ENCODE assay signal across 9 cellular contexts in genomic region chr14:68790656-68791077, GRCh38. TPM values are rescaled to one million over a fixed set of nuclear protein-coding genes. Genes with fewer than 3 reads are reported as not detected.
A peak's percentile ranks its signal among the peaks of the same experiment; 100 is the strongest.
DNase-seq lines count a peak whose midpoint lies in the region; ATAC-seq and TF ChIP-seq lines count a peak whose summit lies in the region.
"Had no signal": no experiment of that assay in that cellular context is flagged by ENCODE, and none has a peak within 500 bp of the region (broad histone marks: within the 10 kb centered on the region; RNA-seq: fewer than 3 reads in every experiment).

No MANE protein-coding gene starts in this region.

- dilution Hi-C loops in mammary epithelial cell (cut with HindIII; ENCODE audit: low sequenced_read_pairs) = no loop called here

- H3K9me3 ChIP-seq in mammary epithelial cell (replicated peaks; ENCODE audit: insufficient read depth, low read length) (no peaks in the 10 kb centered on the region), mesodermal cell (ENCODE audit: control insufficient read depth, low read length) (no peaks in the 10 kb centered on the region), thoracic aorta (no peaks in the 10 kb centered on the region)

- H3K36me3 Mint-ChIP-seq in T-helper 2 cell treated with Interferon-gamma antibody and Interleukin-4, amounts not matched to agents 5 μg/mL and 100 μg/mL, for 36 hours (ENCODE audit: low read depth) = peaks cover 52% of the 10 kb centered on the region

- 0% methylated on average over 5 of the region's 8 CpGs for WGBS in mammary epithelial cell (ENCODE audit: low coverage, missing lambda C conversion rate)
- WGBS in mesodermal cell (ENCODE audit: insufficient coverage in 2 of 2), 2 experiments = 19 to 27% methylated on average over 6 to 7 of the region's 8 CpGs

- no peaks in the 10 kb centered on the region for H3K27me3 Mint-ChIP-seq in T-helper 2 cell treated with Interferon-gamma antibody and Interleukin-4, amounts not matched to agents 5 μg/mL and 100 μg/mL, for 36 hours (ENCODE audit: low read depth)

- peak overlapping the region; percentile 99 for H3K9ac ChIP-seq in mammary epithelial cell (ENCODE audit: insufficient read depth, low read length)

- H3K9me3 Mint-ChIP-seq in T-helper 2 cell treated with Interferon-gamma antibody and Interleukin-4, amounts not matched to agents 5 μg/mL and 100 μg/mL, for 36 hours = no peaks in the 10 kb centered on the region

- peaks cover 71% of the 10 kb centered on the region for H3K79me2 ChIP-seq in mammary epithelial cell (ENCODE audit: insufficient read depth, low read length)

- H3K4me2 ChIP-seq in mammary epithelial cell (ENCODE audit: insufficient read depth, low read depth, low read length) = peak overlapping the region; percentile 88

- CTCF ChIA-PET in GM10248 (lab: Yijun Ruan, JAX) (interaction anchor here (0.7 to 6.6 kb wide), 14 partner anchors 11 to 854 kb away, joined by 3 to 84 read pairs (median 4); no protein-coding TSS in a partner anchor), mammary epithelial cell (lab: Charles Lee; ENCODE audit: low non-redundant PET) (no interaction called here)

- H3K27me3 ChIP-seq in mammary epithelial cell (ENCODE audit: insufficient read depth, low read length) (no peaks in the 10 kb centered on the region), thoracic aorta (replicated peaks; ENCODE audit: insufficient read depth) (no peaks in the 10 kb centered on the region)

- H3K4me1 Mint-ChIP-seq in T-helper 2 cell treated with Interferon-gamma antibody and Interleukin-4, amounts not matched to agents 5 μg/mL and 100 μg/mL, for 36 hours (ENCODE audit: low read depth) = peaks cover 51% of the 10 kb centered on the region

- H3K27ac Mint-ChIP-seq in T-helper 2 cell treated with Interferon-gamma antibody and Interleukin-4, amounts not matched to agents 5 μg/mL and 100 μg/mL, for 36 hours = peak overlapping the region; percentile 100

- TF ChIP-seq CTCF in GM10248 (IDR thresholded peaks at IDR 0.05; ENCODE audit: control extremely low read depth, extremely low read depth, low read depth, missing control alignments) (no peak), mammary epithelial cell (conservative IDR thresholded peaks at IDR 0.05 in 1 of 2, IDR thresholded peaks at IDR 0.05 in 1 of 2; ENCODE audit: extremely low read depth in 1 of 2, insufficient read depth in 1 of 2, low read depth in 1 of 2, low read length in 2 of 2) (no peak), thoracic aorta (IDR thresholded peaks at IDR 0.05) (no peak)

- peaks cover 8% of the 10 kb centered on the region for H4K20me1 ChIP-seq in mammary epithelial cell (ENCODE audit: insufficient read depth, low read length)

- H3K4me1 ChIP-seq in mammary epithelial cell (ENCODE audit: insufficient read depth, low read length) = peaks cover 18% of the 10 kb centered on the region
- H3K4me1 ChIP-seq in mesodermal cell (ENCODE audit: control insufficient read depth, insufficient read depth, low read length, poor library complexity, severe bottlenecking) = peaks cover 26% of the 10 kb centered on the region
- H3K4me1 ChIP-seq in thoracic aorta (ENCODE audit: control insufficient read depth in 1 of 2, low read depth in 2 of 2) = peaks cover 14 to 33% of the 10 kb centered on the region in 2 donors

- POLR2A ChIA-PET in GM10248 (lab: Yijun Ruan, JAX) = interaction anchor here (0.5 to 1.6 kb wide), 2 partner anchors 542 to 553 kb away, joined by 3 read pairs; no protein-coding TSS in a partner anchor

- H3K36me3 ChIP-seq in mammary epithelial cell (ENCODE audit: insufficient read depth, low read length) (peaks cover 25% of the 10 kb centered on the region), mesodermal cell (ENCODE audit: control insufficient read depth, insufficient read depth, low read length) (peaks cover 50% of the 10 kb centered on the region), thoracic aorta (peaks cover 19% of the 10 kb centered on the region)

- ATAC-seq in thoracic aorta (ENCODE audit: insufficient number of reproducible peaks, low FRiP score, low read depth) = no peak
- ATAC-seq in GM19328 (IDR thresholded peaks at IDR 0.05; ENCODE audit: unreplicated experiment) = no peak
- ATAC-seq in GM19455 (IDR thresholded peaks at IDR 0.05; ENCODE audit: unreplicated experiment) = no peak

- intact Hi-C loops in mammary epithelial cell (cut with micrococcal nuclease) = loop anchor here (2.0 kb wide), 1 partner anchor 650 kb away; no protein-coding TSS in a partner anchor

- DNase-seq in GM10248 (ENCODE audit: extremely low spot score) (peak; percentile 17), mammary epithelial cell (peak; percentile 6), thoracic aorta (ENCODE audit: low spot score) (no peak), SHP77 (lab: John Stamatoyannopoulos, UW) (no peak)
- DNase-seq in T-helper 2 cell treated with Interferon-gamma antibody and Interleukin-4, amounts not matched to agents 5 μg/mL and 100 μg/mL, for 36 hours (ENCODE audit: low spot score) = peak; percentile 52

- peak overlapping the region; percentile 91 for H3K4me3 Mint-ChIP-seq in T-helper 2 cell treated with Interferon-gamma antibody and Interleukin-4, amounts not matched to agents 5 μg/mL and 100 μg/mL, for 36 hours

- in situ Hi-C loops in mammary epithelial cell (cut with MboI; ENCODE audit: low sequenced_read_pairs in 2 of 2) = loop anchor here in 1 of 2 donors (25.0 kb wide), 1 partner anchor 253 kb away; no protein-coding TSS in a partner anchor

- peak overlapping the region; percentile 98 for H3K27ac ChIP-seq in mammary epithelial cell (ENCODE audit: insufficient read depth, low read depth, low read length)
- peak overlapping the region; percentile 100 for H3K27ac ChIP-seq in mesodermal cell (ENCODE audit: low read depth, low read length, severe bottlenecking)
- peak overlapping the region; percentile 99 to 100 for H3K27ac ChIP-seq in thoracic aorta
- H3K27ac ChIP-seq: HL-60 had no signal

- H3K4me3 ChIP-seq in mammary epithelial cell (replicated peaks in 1 of 3; ENCODE audit: insufficient read depth in 1 of 3, low read depth in 2 of 3, low read length in 3 of 3) (peak overlapping the region; percentile 72 to 98 (median 90)), mesodermal cell (ENCODE audit: extremely low read depth, insufficient read depth, low read length, poor library complexity, severe bottlenecking) (peak overlapping the region; percentile 99), thoracic aorta (peak overlapping the region; percentile 96)

- no peak overlapping the region for H2AFZ ChIP-seq in mammary epithelial cell (ENCODE audit: low read depth, low read length)

- BruUV-seq in mammary epithelial cell (replicated peaks; lab: Mats Ljungman, UMichigan) = no TSS peak

RNA-seq across cellular contexts. Expression of gene ZFP36L1, which starts 2.2 kb away (rescaled TPM):
- 100 to 1,000 TPM; 169 to 373 TPM for total RNA-seq in mammary epithelial cell
- polyA plus RNA-seq in mammary epithelial cell = 140 TPM
- polyA minus RNA-seq in mammary epithelial cell = 99.0 TPM
- 184 TPM for polyA plus RNA-seq in mesodermal cell (2013, experiment 1 of 2)
- 167 TPM for polyA plus RNA-seq in mesodermal cell (2013, experiment 2 of 2)
- 100 to 1,000 TPM; 233 to 326 TPM for total RNA-seq in thoracic aorta

Comparison
In these comparisons a context has a peak if more than half of its experiments do, and no peak if none do; other contexts are left out.
1. DNase-seq: peak in GM10248 (single experiment), T-helper 2 cell treated with Interferon-gamma antibody and Interleukin-4, amounts not matched to agents 5 μg/mL and 100 μg/mL, for 36 hours (single experiment) and mammary epithelial cell (single experiment); none in thoracic aorta (single experiment) and SHP77 (0 of 2).
2. Peak in every context shown above with its lines, with median percentiles within 50 percentile points of each other: H3K27ac ChIP-seq and H3K4me3 ChIP-seq.